31 cellular contexts compared by ENCODE assay signal in the genomic region with DNA sequence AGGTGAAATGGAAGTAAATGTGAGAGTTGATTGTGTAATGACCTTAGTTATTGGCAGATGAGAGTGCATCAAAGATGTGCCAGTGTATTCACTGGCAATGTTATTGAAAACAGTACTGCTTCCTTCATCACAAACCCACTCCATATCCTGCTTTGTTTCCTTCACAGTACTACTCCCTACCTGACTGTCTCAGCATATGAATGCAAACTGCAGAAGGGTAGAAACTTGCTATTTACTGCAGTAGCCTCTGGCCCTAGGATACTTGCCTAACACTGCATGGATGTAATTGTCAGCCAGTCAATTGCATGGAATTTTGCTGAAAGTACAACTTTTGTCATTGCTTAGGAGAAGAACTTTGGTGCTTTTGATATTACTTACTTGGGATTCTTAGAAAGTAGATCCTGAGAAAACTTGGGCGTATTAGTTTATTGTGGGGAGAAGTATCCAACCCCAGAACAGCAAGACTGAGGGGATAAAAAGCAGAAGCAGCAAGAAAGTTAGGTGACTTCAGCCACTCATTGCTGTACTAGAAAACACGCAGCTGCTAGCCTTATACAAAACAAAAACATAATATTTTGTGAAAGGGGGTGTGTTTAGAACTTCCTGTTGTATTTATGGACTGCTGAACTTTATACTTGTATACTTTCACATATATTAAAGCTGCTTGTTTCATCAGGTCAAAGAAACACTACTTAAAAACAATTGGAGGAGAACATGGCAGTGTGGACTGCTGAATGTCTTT.
"Had no signal": no experiment of that assay in that cellular context is flagged by ENCODE, and none has a peak within 500 bp of the region (broad histone marks: within the 10 kb centered on the region; RNA-seq: fewer than 3 reads in every experiment).

No MANE protein-coding gene starts in this region.

- H3K4me3 ChIP-seq: adrenal gland, body of pancreas, breast epithelium, PC-9 had no signal

- ATAC-seq: activated T-cell treated with anti-CD3 and anti-CD28 coated beads, Interleukin-2, amount 50 U/mL, for 72 hours; activated T-helper 17 cell treated with anti-CD3 and anti-CD28 coated beads, Interleukin-2, amount 50 U/mL, for 72 hours; body of pancreas; Right ventricle myocardium inferior; SK-N-SH treated with all-trans-retinoic acid at 6 μM for 48 hours; T-cell had no signal

- DNase-seq: activated CD4-positive, alpha-beta T cell treated with anti-CD3 and anti-CD28 coated beads, Interleukin-2, amount 10 ng/mL, durations not matched to agents 24 days and 14 days; activated CD4-positive, alpha-beta T cell treated with anti-CD3 and anti-CD28 coated beads, Interleukin-2, amount 50 U/mL, for 4 hours; activated effector memory CD4-positive, alpha-beta T cell treated with anti-CD3 and anti-CD28 coated beads, Interleukin-2, amount 50 U/mL, for 16 hours; activated naive CD4-positive, alpha-beta T cell; activated T-cell treated with anti-CD3 and anti-CD28 coated beads, Interleukin-2, amount 50 U/mL, for 1 hour; activated T-cell treated with anti-CD3 and anti-CD28 coated beads, Interleukin-2, amount 50 U/mL, for 72 hours; adrenal gland; body of pancreas; MM.1S; MV-4-11; NCI-H1092; NCI-H1436 treated with DMSO at 0.1 percent for 48 hours; NCI-H1694 treated with DMSO at 0.1 percent for 48 hours; NCI-H2029; NCI-H345; NCI-H526; NCI-H748 treated with DMSO at 0.1 percent for 48 hours; NK-92 treated with Interleukin-12 subunit alpha and Interleukin-12 subunit beta, amount 100 ng/mL, for 24 hours; PC-9; SIG-M5; T-cell; T-helper 2 cell; T-helper 9 cell; WERI-Rb-1 had no signal

- H3K36me3 ChIP-seq: adrenal gland, breast epithelium, WERI-Rb-1 had no signal

- H3K4me1 Mint-ChIP-seq: activated T-helper 17 cell treated with anti-CD3 and anti-CD28 coated beads, Interleukin-2, amount 50 U/mL, for 72 hours; T-cell had no signal

- H3K4me1 ChIP-seq: adrenal gland, body of pancreas, breast epithelium had no signal

- H3K27ac Mint-ChIP-seq: activated CD4-positive, alpha-beta T cell treated with anti-CD3 and anti-CD28 coated beads, Interleukin-2, amount 10 ng/mL, durations not matched to agents 24 days and 14 days; activated naive CD4-positive, alpha-beta T cell treated with anti-CD3 and anti-CD28 coated beads, Interleukin-2, amount 50 U/mL, for 72 hours; activated T-cell treated with anti-CD3 and anti-CD28 coated beads, Interleukin-2, amount 50 U/mL, for 72 hours; activated T-helper 17 cell treated with anti-CD3 and anti-CD28 coated beads, Interleukin-2, amount 50 U/mL, for 72 hours; T-cell had no signal

- H3K27ac ChIP-seq: adrenal gland, body of pancreas, breast epithelium, KMS-11, PC-9, RWPE1, WERI-Rb-1 had no signal

- H3K27me3 ChIP-seq: adrenal gland, body of pancreas, breast epithelium had no signal

- H3K9me3 Mint-ChIP-seq: activated naive CD4-positive, alpha-beta T cell treated with anti-CD3 and anti-CD28 coated beads, Interleukin-2, amount 50 U/mL, for 72 hours; activated T-cell treated with anti-CD3 and anti-CD28 coated beads, Interleukin-2, amount 50 U/mL, for 72 hours; activated T-helper 17 cell treated with anti-CD3 and anti-CD28 coated beads, Interleukin-2, amount 50 U/mL, for 72 hours; T-cell had no signal

- H3K9me3 ChIP-seq: adrenal gland, body of pancreas, breast epithelium had no signal

- H3K4me3 Mint-ChIP-seq: activated CD4-positive, alpha-beta T cell treated with anti-CD3 and anti-CD28 coated beads, Interleukin-2, amount 10 ng/mL, durations not matched to agents 24 days and 14 days; activated T-cell treated with anti-CD3 and anti-CD28 coated beads, Interleukin-2, amount 50 U/mL, for 72 hours; activated T-helper 17 cell treated with anti-CD3 and anti-CD28 coated beads, Interleukin-2, amount 50 U/mL, for 72 hours; T-cell had no signal

- H3K36me3 Mint-ChIP-seq: activated naive CD4-positive, alpha-beta T cell treated with anti-CD3 and anti-CD28 coated beads, Interleukin-2, amount 50 U/mL, for 72 hours; T-cell had no signal
